ENCODE assay signal across 8 cellular contexts in genomic region chr17:78172284-78173024, GRCh38. TPM values are rescaled to one million over a fixed set of nuclear protein-coding genes. Genes with fewer than 3 reads are reported as not detected.
DNase-seq lines count a peak whose midpoint lies in the region; ATAC-seq and TF ChIP-seq lines count a peak whose summit lies in the region.

No MANE protein-coding gene starts in this region.

- peak; percentile 7 for DNase-seq in NCI-H1694 treated with DMSO at 0.1 percent for 48 hours (lab: John Stamatoyannopoulos, UW)
- no peak for DNase-seq in NCI-H1694 (lab: John Stamatoyannopoulos, UW)
- DNase-seq in Panc1 (ENCODE audit: low read depth, low spot score), result no peak
- no peak for DNase-seq in fibroblast of lung (ENCODE audit: low read depth in 2 of 2)
- no peak for DNase-seq in smooth muscle cell (lab: John Stamatoyannopoulos, UW; ENCODE audit: unreplicated experiment)

- BruUV-seq in Panc1 (replicated peaks; lab: Mats Ljungman, UMichigan), result no TSS peak

- ATAC-seq in Panc1 (0 out of 2 replicates have a peak, but pooled peaks have one; percentile 6), GM21723 (IDR thresholded peaks at IDR 0.05; ENCODE audit: unreplicated experiment) (no peak), GM18511 (IDR thresholded peaks at IDR 0.05; ENCODE audit: unreplicated experiment) (no peak), GM21390 (IDR thresholded peaks at IDR 0.05; ENCODE audit: unreplicated experiment) (no peak)

- 71% methylated on average over 17 of the region's 17 CpGs for WGBS in smooth muscle cell (ENCODE audit: low lambda C conversion rate)

- H3K4me2 ChIP-seq in fibroblast of lung (ENCODE audit: extremely low read depth, insufficient read depth, low read length), result peak overlapping the region; percentile 15
- peak overlapping the region; percentile 26 for H3K4me2 ChIP-seq in smooth muscle cell

- in situ Hi-C loops in Panc1 (cut with HindIII; ENCODE audit: low pct_unique_long_range_greater_than_20kb, low sequenced_read_pairs), result no loop called here

- H3K79me2 ChIP-seq in fibroblast of lung (ENCODE audit: control insufficient read depth, insufficient read depth, low read length) (no peaks in the 10 kb centered on the region), smooth muscle cell (ENCODE audit: low read depth) (no peaks in the 10 kb centered on the region)

- H3K27ac ChIP-seq in Panc1 (ENCODE audit: low read length) (peak overlapping the region; percentile 54), fibroblast of lung (ENCODE audit: insufficient read depth, low read length) (no peak overlapping the region), smooth muscle cell (ENCODE audit: low read depth) (no peak overlapping the region)

- H3K4me3 ChIP-seq in Panc1 (ENCODE audit: low read depth in 2 of 2, low read length in 2 of 2), result no peak overlapping the region
- no peak overlapping the region for H3K4me3 ChIP-seq in fibroblast of lung (replicated peaks in 1 of 4; ENCODE audit: control extremely low read depth in 1 of 4, insufficient read depth in 1 of 4, low read depth in 3 of 4, low read length in 4 of 4)
- no peak overlapping the region for H3K4me3 ChIP-seq in smooth muscle cell

- H3K9me3 ChIP-seq in Panc1 (ENCODE audit: control insufficient read depth, insufficient read depth, low read depth, low read length) (no peaks in the 10 kb centered on the region), fibroblast of lung (ENCODE audit: control insufficient read depth, insufficient read depth, low read depth, low read length) (no peaks in the 10 kb centered on the region), smooth muscle cell (replicated peaks; ENCODE audit: low read depth) (no peaks in the 10 kb centered on the region)

- POLR2A ChIA-PET in Panc1 (lab: Charles Lee), result interaction anchor here (0.6 kb wide), 1 partner anchor 1829 kb away, joined by 6 read pairs; no protein-coding TSS in a partner anchor

- H3K27me3 ChIP-seq in Panc1 (ENCODE audit: control insufficient read depth, insufficient read depth, low read length) (no peaks in the 10 kb centered on the region), fibroblast of lung (ENCODE audit: control insufficient read depth, insufficient read depth, low read length) (no peaks in the 10 kb centered on the region), smooth muscle cell (ENCODE audit: low read depth) (no peaks in the 10 kb centered on the region)

- TF ChIP-seq CTCF in Panc1 (IDR thresholded peaks at IDR 0.05) (no peak), fibroblast of lung (conservative IDR thresholded peaks at IDR 0.05 in 1 of 2, IDR thresholded peaks at IDR 0.05 in 1 of 2; ENCODE audit: low read depth in 1 of 2, low read length in 2 of 2) (no peak), smooth muscle cell (IDR thresholded peaks at IDR 0.05; ENCODE audit: borderline replicate concordance, insufficient read depth, poor library complexity, severe bottlenecking) (no peak)

- CTCF ChIA-PET in Panc1 (lab: Charles Lee), result interaction anchor here (1.1 kb wide), 1 partner anchor 79 kb away, joined by 3 read pairs; no protein-coding TSS in a partner anchor

- no peaks in the 10 kb centered on the region; the same call in 1 of the 2 replicates for H3K36me3 ChIP-seq in Panc1 (ENCODE audit: control insufficient read depth, insufficient read depth, low read length)
- H3K36me3 ChIP-seq in fibroblast of lung (ENCODE audit: control insufficient read depth, insufficient read depth, low read length), result peaks cover 3% of the 10 kb centered on the region
- H3K36me3 ChIP-seq in smooth muscle cell (ENCODE audit: low read depth), result no peaks in the 10 kb centered on the region

- no peaks in the 10 kb centered on the region for H4K20me1 ChIP-seq in fibroblast of lung (ENCODE audit: control insufficient read depth, extremely low read depth, insufficient read depth, low read length)
- H4K20me1 ChIP-seq in smooth muscle cell (ENCODE audit: low read depth), result peaks cover 18% of the 10 kb centered on the region

- intact Hi-C loops in Panc1 (cut with micrococcal nuclease; ENCODE audit: unreplicated experiment), result no loop called here

- no peak overlapping the region for H2AFZ ChIP-seq in fibroblast of lung (ENCODE audit: low read length)
- H2AFZ ChIP-seq in smooth muscle cell (ENCODE audit: low read depth), result no peak overlapping the region

- H3K9ac ChIP-seq in fibroblast of lung (ENCODE audit: insufficient read depth, low read length) (no peak overlapping the region), smooth muscle cell (ENCODE audit: low read depth) (no peak overlapping the region)

- peaks cover 4% of the 10 kb centered on the region for H3F3A ChIP-seq in smooth muscle cell (ENCODE audit: low read depth)

- H3K4me1 ChIP-seq in Panc1 (ENCODE audit: control insufficient read depth, insufficient read depth, low read length) (peaks cover 64% of the 10 kb centered on the region), fibroblast of lung (ENCODE audit: control insufficient read depth, extremely low read depth, insufficient read depth, low read length) (peaks cover 8% of the 10 kb centered on the region), smooth muscle cell (ENCODE audit: low read depth) (no peaks in the 10 kb centered on the region)

RNA-seq across cellular contexts. Expression of gene SYNGR2, which starts 4.1 kb away (rescaled TPM):
- total RNA-seq in Panc1 (2021; ENCODE audit: unreplicated experiment) (204 TPM), fibroblast of lung (9.5 and 15.5 TPM in 2 replicates), smooth muscle cell (55.3 and 64.7 TPM in 2 replicates)
- polyA plus RNA-seq in Panc1 (2012; ENCODE audit: insufficient read length), result 313 TPM
- polyA plus RNA-seq in fibroblast of lung (23.8 and 25.0 TPM in 2 replicates), smooth muscle cell (46.1 and 136 TPM in 2 replicates)
- polyA plus RNA-seq in fibroblast of lung (2012), result 25.2 and 27.5 TPM in 2 replicates
- 57.1 and 67.4 TPM in 2 replicates for polyA minus RNA-seq in fibroblast of lung (ENCODE audit: low replicate concordance)

RNA-seq across cellular contexts. Expression of gene TK1, which starts 14.4 kb away (rescaled TPM):
- total RNA-seq in Panc1 (2021; ENCODE audit: unreplicated experiment), result 153 TPM
- polyA plus RNA-seq in Panc1 (2012; ENCODE audit: insufficient read length), result 97.2 TPM
- total RNA-seq in fibroblast of lung, result 7.7 and 69.2 TPM in 2 replicates
- polyA plus RNA-seq in fibroblast of lung, result 40.6 and 138 TPM in 2 replicates
- 52.7 and 151 TPM in 2 replicates for polyA plus RNA-seq in fibroblast of lung (2012)
- polyA minus RNA-seq in fibroblast of lung (ENCODE audit: low replicate concordance), result 125 and 169 TPM in 2 replicates
- total RNA-seq in smooth muscle cell, result 20.0 and 20.9 TPM in 2 replicates
- polyA plus RNA-seq in smooth muscle cell, result 53.7 and 72.7 TPM in 2 replicates

RNA-seq across cellular contexts. Expression of gene AFMID, which starts 14.7 kb away (rescaled TPM):
- 59.3 TPM for total RNA-seq in Panc1 (2021; ENCODE audit: unreplicated experiment)
- polyA plus RNA-seq in Panc1 (2012; ENCODE audit: insufficient read length), result 38.3 TPM
- 24.1 and 29.2 TPM in 2 replicates for total RNA-seq in fibroblast of lung
- polyA plus RNA-seq in fibroblast of lung, result 20.9 and 28.1 TPM in 2 replicates
- 24.8 and 38.7 TPM in 2 replicates for polyA plus RNA-seq in fibroblast of lung (2012)
- 25.2 and 49.0 TPM in 2 replicates for polyA minus RNA-seq in fibroblast of lung (ENCODE audit: low replicate concordance)
- total RNA-seq in smooth muscle cell, result 63.7 and 64.9 TPM in 2 replicates
- 10.0 and 23.0 TPM in 2 replicates for polyA plus RNA-seq in smooth muscle cell

RNA-seq across cellular contexts. Expression of gene C17orf99, which starts 26.3 kb away (rescaled TPM):
- total RNA-seq in Panc1 (2021; ENCODE audit: unreplicated experiment) (0.67 TPM), fibroblast of lung (not detected in 2 replicates), smooth muscle cell (not detected in 2 replicates)
- polyA plus RNA-seq in Panc1 (2012; ENCODE audit: insufficient read length), result not detected
- polyA plus RNA-seq in fibroblast of lung (not detected in 2 replicates), smooth muscle cell (0.29 and 1.7 TPM in 2 replicates)
- not detected in 2 replicates for polyA plus RNA-seq in fibroblast of lung (2012)
- not detected in 2 replicates for polyA minus RNA-seq in fibroblast of lung (ENCODE audit: low replicate concordance)

RNA-seq across cellular contexts. Expression of gene BIRC5, which starts 41.6 kb away (rescaled TPM):
- 119 TPM for total RNA-seq in Panc1 (2021; ENCODE audit: unreplicated experiment)
- 53.0 TPM for polyA plus RNA-seq in Panc1 (2012; ENCODE audit: insufficient read length)
- 3.6 and 28.6 TPM in 2 replicates for total RNA-seq in fibroblast of lung
- polyA plus RNA-seq in fibroblast of lung, result 11.1 and 55.0 TPM in 2 replicates
- 13.3 and 58.6 TPM in 2 replicates for polyA plus RNA-seq in fibroblast of lung (2012)
- polyA minus RNA-seq in fibroblast of lung (ENCODE audit: low replicate concordance), result 6.2 and 39.1 TPM in 2 replicates
- 7.7 and 15.3 TPM in 2 replicates for total RNA-seq in smooth muscle cell
- polyA plus RNA-seq in smooth muscle cell, result 11.9 and 15.6 TPM in 2 replicates
